Comparison of ENCODE assay signal across 14 cellular contexts in genomic region chr7:32881074-32881982, GRCh38. TPM values are rescaled to one million over a fixed set of nuclear protein-coding genes. Genes with fewer than 3 reads are reported as not detected.
A peak's percentile ranks its signal among the peaks of the same experiment; 100 is the strongest.
DNase-seq lines count a peak whose midpoint lies in the region; ATAC-seq and TF ChIP-seq lines count a peak whose summit lies in the region.
"Had no signal": no experiment of that assay in that cellular context is flagged by ENCODE, and none has a peak within 500 bp of the region (broad histone marks: within the 10 kb centered on the region; RNA-seq: fewer than 3 reads in every experiment).

No MANE protein-coding gene starts in this region.

- H3K27ac ChIP-seq in 22Rv1: peak overlapping the region; percentile 36
- H3K27ac ChIP-seq: WERI-Rb-1 had no signal

- DNase-seq in Caki2 (ENCODE audit: low read depth) (peak; percentile 38), kidney tubule cell (ENCODE audit: low spot score) (peak; percentile 20), KG1 (lab: John Stamatoyannopoulos, UW) (no peak), NCI-H1092 (lab: John Stamatoyannopoulos, UW) (no peak)
- DNase-seq: cortex of kidney, Kasumi-1, mammary epithelial cell, NCI-H2227 treated with DMSO at 0.1 percent for 48 hours, sigmoid colon, WERI-Rb-1 had no signal

- in situ Hi-C loops in Caki2 (cut with HindIII; ENCODE audit: low pct_unique_long_range_greater_than_20kb, low sequenced_read_pairs): no loop called here

- ATAC-seq in SK-N-SH treated with all-trans-retinoic acid at 6 μM for 48 hours (peak; percentile 73), GM21423 (IDR thresholded peaks at IDR 0.05; ENCODE audit: unreplicated experiment) (no peak), GM18909 (IDR thresholded peaks at IDR 0.05; ENCODE audit: poor library complexity, unreplicated experiment) (no peak)

- TF ChIP-seq CTCF in 22Rv1 (IDR thresholded peaks at IDR 0.05): no peak

TF ChIP-seq in SK-N-SH treated with all-trans-retinoic acid at 6 μM for 48 hours, 23 proteins besides CTCF, POLR2A, EP300 and RAD21:
- no peak for TF ChIP-seq ZNF70 (CRISPR knock-in tag; IDR thresholded peaks at IDR 0.05)
- TF ChIP-seq RARB (CRISPR knock-in tag; IDR thresholded peaks at IDR 0.05): no peak
- peak; percentile 37; the same call in 1 of the 2 replicates for TF ChIP-seq ISL1 (CRISPR knock-in tag; IDR thresholded peaks at IDR 0.05)
- no peak for TF ChIP-seq CSRNP3 (CRISPR knock-in tag; IDR thresholded peaks at IDR 0.05)
- no peak for TF ChIP-seq CREB5 (CRISPR knock-in tag; IDR thresholded peaks at IDR 0.05; ENCODE audit: low read depth)
- no peak for TF ChIP-seq TCF4 (CRISPR knock-in tag; IDR thresholded peaks at IDR 0.05; ENCODE audit: borderline replicate concordance)
- TF ChIP-seq POU6F1 (CRISPR knock-in tag; IDR thresholded peaks at IDR 0.05; ENCODE audit: borderline replicate concordance, low read depth): 0 out of 2 replicates have a peak, but pooled peaks have one; percentile 44
- TF ChIP-seq ARNTL (CRISPR knock-in tag; IDR thresholded peaks at IDR 0.05; ENCODE audit: borderline replicate concordance, low read depth): no peak
- no peak for TF ChIP-seq ZNF565 (CRISPR knock-in tag; conservative IDR thresholded peaks at IDR 0.05; ENCODE audit: low read depth)
- TF ChIP-seq TSHZ2 (CRISPR knock-in tag; IDR thresholded peaks at IDR 0.05): no peak
- no peak for TF ChIP-seq TOX (CRISPR knock-in tag; IDR thresholded peaks at IDR 0.05; ENCODE audit: borderline replicate concordance)
- no peak for TF ChIP-seq SNAI2 (CRISPR knock-in tag; IDR thresholded peaks at IDR 0.05)

RNA-seq across cellular contexts. Expression of gene KBTBD2, which starts 10.2 kb away (rescaled TPM):
- 27.3 and 29.6 TPM in 2 replicates for total RNA-seq in Caki2 (2014; rRNA removed; shearing (Covaris generic); ENCODE audit: low replicate concordance)

Comparison
In these comparisons a context has a peak if more than half of its experiments do, and no peak if none do; other contexts are left out.
1. DNase-seq: peak in Caki2 (single experiment) and kidney tubule cell (single experiment); none in KG1 (single experiment) and NCI-H1092 (single experiment).